8 cellular contexts compared by ENCODE assay signal in genomic region chr14:101730157-101730556, GRCh38. TPM values are rescaled to one million over a fixed set of nuclear protein-coding genes. Genes with fewer than 3 reads are reported as not detected.
A peak's percentile ranks its signal among the peaks of the same experiment; 100 is the strongest.
DNase-seq lines count a peak whose midpoint lies in the region; ATAC-seq lines count a peak whose summit lies in the region.
"Not testable (repeated sequence)": the region's sequence is repeated elsewhere in the genome, so short reads cannot be mapped to it uniquely, and the experiment has no call there.

No MANE protein-coding gene starts in this region.

- DNase-seq in CD4-positive, alpha-beta memory T cell; T-helper 17 cell; activated T-cell treated with anti-CD3 and anti-CD28 coated beads, Interleukin-2, amount 50 U/mL, for 24 hours; activated naive CD4-positive, alpha-beta T cell treated with anti-CD3 and anti-CD28 coated beads, Interleukin-2, amount 50 U/mL, for 72 hours (ENCODE audit: low spot score in 2 of 2); memory B cell (ENCODE audit: low spot score in 2 of 2): not testable (repeated sequence)

- H3K36me3 Mint-ChIP-seq in CD4-positive, alpha-beta memory T cell; T-helper 17 cell (ENCODE audit: low read depth); activated T-cell treated with anti-CD3 and anti-CD28 coated beads, Interleukin-2, amount 50 U/mL, for 24 hours (ENCODE audit: low read depth); dendritic cell treated with granulocyte-macrophage colony-stimulating factor and Interleukin-4, amounts not matched to agents 40 ng/mL and 50 ng/mL, for 4 days (ENCODE audit: low read depth); memory B cell; stimulated activated naive CD8-positive, alpha-beta T cell treated with anti-CD3 and anti-CD28 coated beads, Interleukin-15, Interleukin-2, amounts not matched to agents 100 ng/mL and 50 ng/mL, for 24 hours (ENCODE audit: low read depth): not testable (repeated sequence)
- peaks cover 0 to 32% of the 10 kb centered on the region in 2 donors for H3K36me3 Mint-ChIP-seq in activated naive CD4-positive, alpha-beta T cell treated with anti-CD3 and anti-CD28 coated beads, Interleukin-2, amount 50 U/mL, for 72 hours

- H3K9me3 ChIP-seq in CD4-positive, alpha-beta memory T cell (ENCODE audit: control insufficient read depth in 1 of 2, low read length in 2 of 2); HUES6 (ENCODE audit: control insufficient read depth, insufficient read depth, low read depth, low read length); T-helper 17 cell (ENCODE audit: control insufficient read depth, low read length, poor library complexity, severe bottlenecking): not testable (repeated sequence)

- not testable (repeated sequence) for H3K27me3 Mint-ChIP-seq in CD4-positive, alpha-beta memory T cell; T-helper 17 cell; activated T-cell treated with anti-CD3 and anti-CD28 coated beads, Interleukin-2, amount 50 U/mL, for 24 hours; dendritic cell treated with granulocyte-macrophage colony-stimulating factor and Interleukin-4, amounts not matched to agents 40 ng/mL and 50 ng/mL, for 4 days; memory B cell; stimulated activated naive CD8-positive, alpha-beta T cell treated with anti-CD3 and anti-CD28 coated beads, Interleukin-15, Interleukin-2, amounts not matched to agents 100 ng/mL and 50 ng/mL, for 24 hours

- H3K27me3 ChIP-seq in CD4-positive, alpha-beta memory T cell (ENCODE audit: insufficient read depth, low read length); HUES6 (ENCODE audit: control insufficient read depth, insufficient read depth, low read length): not testable (repeated sequence)

- H3K4me1 ChIP-seq in CD4-positive, alpha-beta memory T cell (ENCODE audit: insufficient read depth, low read length) = peaks cover 42% of the 10 kb centered on the region
- peaks cover 32% of the 10 kb centered on the region for H3K4me1 ChIP-seq in HUES6 (ENCODE audit: control insufficient read depth, insufficient read depth, low read length)

- H3K9ac ChIP-seq in HUES6 (ENCODE audit: low read length) = peak overlapping the region; percentile 67

- H3K9me3 Mint-ChIP-seq in CD4-positive, alpha-beta memory T cell; dendritic cell treated with granulocyte-macrophage colony-stimulating factor and Interleukin-4, amounts not matched to agents 40 ng/mL and 50 ng/mL, for 4 days; memory B cell; stimulated activated naive CD8-positive, alpha-beta T cell treated with anti-CD3 and anti-CD28 coated beads, Interleukin-15, Interleukin-2, amounts not matched to agents 100 ng/mL and 50 ng/mL, for 24 hours: not testable (repeated sequence)
- peaks cover 13% of the 10 kb centered on the region for H3K9me3 Mint-ChIP-seq in activated T-cell treated with anti-CD3 and anti-CD28 coated beads, Interleukin-2, amount 50 U/mL, for 24 hours
- peaks cover 4 to 11% of the 10 kb centered on the region in 2 donors for H3K9me3 Mint-ChIP-seq in activated naive CD4-positive, alpha-beta T cell treated with anti-CD3 and anti-CD28 coated beads, Interleukin-2, amount 50 U/mL, for 72 hours

- peak overlapping the region in 3 of 8 donors; percentile 27 to 85 (median 82) for H3K4me3 Mint-ChIP-seq in CD4-positive, alpha-beta memory T cell
- not testable (repeated sequence) for H3K4me3 Mint-ChIP-seq in T-helper 17 cell; dendritic cell treated with granulocyte-macrophage colony-stimulating factor and Interleukin-4, amounts not matched to agents 40 ng/mL and 50 ng/mL, for 4 days; memory B cell; stimulated activated naive CD8-positive, alpha-beta T cell treated with anti-CD3 and anti-CD28 coated beads, Interleukin-15, Interleukin-2, amounts not matched to agents 100 ng/mL and 50 ng/mL, for 24 hours
- peak overlapping the region; percentile 70 for H3K4me3 Mint-ChIP-seq in activated T-cell treated with anti-CD3 and anti-CD28 coated beads, Interleukin-2, amount 50 U/mL, for 24 hours

- POLR2A ChIA-PET in CD4-positive, alpha-beta memory T cell (lab: Charles Lee; ENCODE audit: partially characterized antibody) = interaction anchor here (0.9 to 4.9 kb wide), 10 partner anchors 8 to 355 kb away, joined by 3 to 91 read pairs (median 14); no protein-coding TSS in a partner anchor

- peaks cover 31 to 60% (median 44%) of the 10 kb centered on the region in 4 donors for H3K4me1 Mint-ChIP-seq in CD4-positive, alpha-beta memory T cell
- peaks cover 22% of the 10 kb centered on the region for H3K4me1 Mint-ChIP-seq in T-helper 17 cell
- H3K4me1 Mint-ChIP-seq in activated T-cell treated with anti-CD3 and anti-CD28 coated beads, Interleukin-2, amount 50 U/mL, for 24 hours (ENCODE audit: low read depth) = peaks cover 83% of the 10 kb centered on the region
- peaks cover 42% of the 10 kb centered on the region for H3K4me1 Mint-ChIP-seq in dendritic cell treated with granulocyte-macrophage colony-stimulating factor and Interleukin-4, amounts not matched to agents 40 ng/mL and 50 ng/mL, for 4 days (ENCODE audit: low read depth)
- not testable (repeated sequence) for H3K4me1 Mint-ChIP-seq in memory B cell
- H3K4me1 Mint-ChIP-seq in stimulated activated naive CD8-positive, alpha-beta T cell treated with anti-CD3 and anti-CD28 coated beads, Interleukin-15, Interleukin-2, amounts not matched to agents 100 ng/mL and 50 ng/mL, for 24 hours (ENCODE audit: low read depth) = peaks cover 78% of the 10 kb centered on the region

- H3K4me3 ChIP-seq in CD4-positive, alpha-beta memory T cell (ENCODE audit: low read length in 2 of 2) = not testable (repeated sequence)
- H3K4me3 ChIP-seq in HUES6 (ENCODE audit: low read depth, low read length) = peak overlapping the region; percentile 31; the same call in 1 of the 2 replicates

- H3K27ac ChIP-seq in CD4-positive, alpha-beta memory T cell (ENCODE audit: low read depth, low read length) = peak overlapping the region; percentile 75
- H3K27ac ChIP-seq in HUES6 (ENCODE audit: low read depth, low read length) = peak overlapping the region; percentile 27; the same call in 1 of the 2 replicates

- intact Hi-C loops in CD4-positive, alpha-beta memory T cell (cut with micrococcal nuclease); dendritic cell treated with granulocyte-macrophage colony-stimulating factor and Interleukin-4, amounts not matched to agents 40 ng/mL and 50 ng/mL, for 4 days (cut with micrococcal nuclease): not testable (repeated sequence)

- CTCF ChIA-PET in CD4-positive, alpha-beta memory T cell (lab: Charles Lee; ENCODE audit: partially characterized antibody) = interaction anchor here (1.4 to 4.2 kb wide), 5 partner anchors 8 to 41 kb away, joined by 7 to 22 read pairs (median 11); no protein-coding TSS in a partner anchor

- ATAC-seq in T-helper 17 cell; activated naive CD4-positive, alpha-beta T cell treated with anti-CD3 and anti-CD28 coated beads, Interleukin-2, amount 50 U/mL, for 72 hours; memory B cell (ENCODE audit: low read depth): not testable (repeated sequence)

- peak overlapping the region; percentile 85 to 100 (median 99) for H3K27ac Mint-ChIP-seq in CD4-positive, alpha-beta memory T cell
- H3K27ac Mint-ChIP-seq in T-helper 17 cell (peak overlapping the region; percentile 93), memory B cell (peak overlapping the region; percentile 18)
- H3K27ac Mint-ChIP-seq in activated T-cell treated with anti-CD3 and anti-CD28 coated beads, Interleukin-2, amount 50 U/mL, for 24 hours = peak overlapping the region; percentile 99
- H3K27ac Mint-ChIP-seq in activated naive CD4-positive, alpha-beta T cell treated with anti-CD3 and anti-CD28 coated beads, Interleukin-2, amount 50 U/mL, for 72 hours = peak overlapping the region; percentile 94 to 96
- peak overlapping the region; percentile 58 for H3K27ac Mint-ChIP-seq in dendritic cell treated with granulocyte-macrophage colony-stimulating factor and Interleukin-4, amounts not matched to agents 40 ng/mL and 50 ng/mL, for 4 days
- H3K27ac Mint-ChIP-seq in stimulated activated naive CD8-positive, alpha-beta T cell treated with anti-CD3 and anti-CD28 coated beads, Interleukin-15, Interleukin-2, amounts not matched to agents 100 ng/mL and 50 ng/mL, for 24 hours = peak overlapping the region; percentile 96

- not testable (repeated sequence) for H3K36me3 ChIP-seq in CD4-positive, alpha-beta memory T cell (ENCODE audit: insufficient read depth, low read length); HUES6 (ENCODE audit: control insufficient read depth, insufficient read depth, low read length)

RNA-seq across cellular contexts. Expression of gene PPP2R5C, which starts 31.4 kb away (rescaled TPM):
- total RNA-seq in CD4-positive, alpha-beta memory T cell = 100 to 1,000 TPM; 584 to 620 TPM
- polyA plus RNA-seq in CD4-positive, alpha-beta memory T cell = 100 to 1,000 TPM; 273 to 278 TPM
- 100 to 1,000 TPM; 516 to 530 TPM for total RNA-seq in T-helper 17 cell
- 100 to 1,000 TPM; 282 to 355 TPM for total RNA-seq in activated naive CD4-positive, alpha-beta T cell treated with anti-CD3 and anti-CD28 coated beads, Interleukin-2, amount 50 U/mL, for 72 hours

Comparison
In these comparisons a context has a peak if more than half of its experiments do, and no peak if none do; other contexts are left out.
1. H3K27ac Mint-ChIP-seq: peak in every context shown above with its lines; median percentile 99 in CD4-positive, alpha-beta memory T cell; 99 in activated T-cell treated with anti-CD3 and anti-CD28 coated beads, Interleukin-2, amount 50 U/mL, for 24 hours; 96 in stimulated activated naive CD8-positive, alpha-beta T cell treated with anti-CD3 and anti-CD28 coated beads, Interleukin-15, Interleukin-2, amounts not matched to agents 100 ng/mL and 50 ng/mL, for 24 hours; 95 in activated naive CD4-positive, alpha-beta T cell treated with anti-CD3 and anti-CD28 coated beads, Interleukin-2, amount 50 U/mL, for 72 hours; 93 in T-helper 17 cell; 58 in dendritic cell treated with granulocyte-macrophage colony-stimulating factor and Interleukin-4, amounts not matched to agents 40 ng/mL and 50 ng/mL, for 4 days; 18 in memory B cell.